17 cellular contexts compared by ENCODE assay signal in genomic region chr15:89587955-89588354, GRCh38. TPM values are rescaled to one million over a fixed set of nuclear protein-coding genes. Genes with fewer than 3 reads are reported as not detected.
DNase-seq lines count a peak whose midpoint lies in the region; FAIRE-seq and TF ChIP-seq lines count a peak whose summit lies in the region.
"Had no signal": no experiment of that assay in that cellular context is flagged by ENCODE, and none has a peak within 500 bp of the region (broad histone marks: within the 10 kb centered on the region; RNA-seq: fewer than 3 reads in every experiment).

No MANE protein-coding gene starts in this region.

- DNase-seq in A172 (ENCODE audit: low spot score) (peak; percentile 59), H54 (ENCODE audit: insufficient read length, low spot score) (peak; percentile 27), SW 1271 (lab: John Stamatoyannopoulos, UW) (peak; percentile 58 to 59), fibroblast of mammary gland (ENCODE audit: low read depth) (peak; percentile 55), amygdala (lab: John Stamatoyannopoulos, UW) (no peak), ascending aorta (ENCODE audit: low spot score in 2 of 2) (no peak), medulla oblongata (ENCODE audit: extremely low spot score) (no peak)
- DNase-seq in central memory CD4-positive, alpha-beta T cell: no peak
- DNase-seq: activated CD4-positive, alpha-beta T cell treated with anti-CD3 and anti-CD28 coated beads, Interleukin-2, amount 50 U/mL, for 1 hour; activated T-cell treated with anti-CD3 and anti-CD28 coated beads, Interleukin-2, amount 50 U/mL, for 24 hours; naive B cell; NCI-H1105 treated with DMSO at 0.1 percent for 48 hours; NK-92 treated with Interleukin-12 subunit alpha and Interleukin-12 subunit beta, amount 100 ng/mL, for 24 hours had no signal

- no peaks in the 10 kb centered on the region for H3K4me1 ChIP-seq in ascending aorta

- no peaks in the 10 kb centered on the region for H3K36me3 ChIP-seq in ascending aorta

- H3K27me3 ChIP-seq in ascending aorta: no peaks in the 10 kb centered on the region
- H3K27me3 ChIP-seq: hepatocyte had no signal

- no peaks in the 10 kb centered on the region for H3K9me3 ChIP-seq in ascending aorta

- no peak overlapping the region for H3K4me3 ChIP-seq in fibroblast of mammary gland (ENCODE audit: control insufficient read depth, low read depth, low read length)
- H3K4me3 ChIP-seq in ascending aorta: no peak overlapping the region
- H3K4me3 ChIP-seq: hepatocyte had no signal

- no peak for TF ChIP-seq POLR2A in H54 (IDR thresholded peaks at IDR 0.05; ENCODE audit: low read depth, low read length)

- intact Hi-C loops in ascending aorta (cut with DNase I): no loop called here

- TF ChIP-seq CTCF in fibroblast of mammary gland (conservative IDR thresholded peaks at IDR 0.05; ENCODE audit: control insufficient read depth, insufficient read depth, low read depth, low read length): no peak
- no peak for TF ChIP-seq CTCF in ascending aorta (IDR thresholded peaks at IDR 0.05)

- H3K27ac ChIP-seq in ascending aorta: no peak overlapping the region
- H3K27ac ChIP-seq: hepatocyte had no signal

- FAIRE-seq in H54 (lab: Jason Lieb, UNC): no peak
- FAIRE-seq: colon, GM12891, H1 had no signal

RNA-seq across cellular contexts. Expression of gene TICRR, which starts 12.7 kb away (rescaled TPM):
- total RNA-seq in A172 (2014; rRNA removed; shearing (Covaris generic)): 6.4 and 7.0 TPM in 2 replicates
- total RNA-seq in ascending aorta: not detected

Comparison
In these comparisons a context has a peak if more than half of its experiments do, and no peak if none do; other contexts are left out.
1. DNase-seq: peak in A172 (single experiment), H54 (single experiment), SW 1271 (2 of 2) and fibroblast of mammary gland (single experiment); none in amygdala (0 of 56), central memory CD4-positive, alpha-beta T cell (single experiment), ascending aorta (0 of 2) and medulla oblongata (single experiment).